Comparison of ENCODE assay signal across 19 cellular contexts in genomic region chr2:15009681-15010080, GRCh38.
DNase-seq lines count a peak whose midpoint lies in the region; ATAC-seq and TF ChIP-seq lines count a peak whose summit lies in the region.
"Had no signal": no experiment of that assay in that cellular context is flagged by ENCODE, and none has a peak within 500 bp of the region (broad histone marks: within the 10 kb centered on the region; RNA-seq: fewer than 3 reads in every experiment).

No MANE protein-coding gene starts in this region.

- no peak overlapping the region for H3K4me3 Mint-ChIP-seq in activated naive CD8-positive, alpha-beta T cell treated with anti-CD3 and anti-CD28 coated beads, Interleukin-2, amount 50 U/mL, for 24 hours
- H3K4me3 Mint-ChIP-seq: CD4-positive, CD25-positive, alpha-beta regulatory T cell; GM23338; T-helper 2 cell treated with Interferon-gamma antibody and Interleukin-4, amounts not matched to agents 5 μg/mL and 100 μg/mL, for 36 hours had no signal

- ATAC-seq in HG03139 (IDR thresholded peaks at IDR 0.05; ENCODE audit: unreplicated experiment): no peak
- no peak for ATAC-seq in activated naive CD8-positive, alpha-beta T cell treated with anti-CD3 and anti-CD28 coated beads, Interleukin-2, amount 50 U/mL, for 24 hours
- ATAC-seq: GM23338 had no signal

- H3K9me3 ChIP-seq in spleen: peaks cover 0 to 34% (median 26%) of the 10 kb centered on the region in 8 donors
- H3K9me3 ChIP-seq: SJCRH30 had no signal

- WGBS in spleen, 5 donors: 71 to 96% (median 78%) methylated on average over 4 of the region's 4 CpGs

- H3K4me1 ChIP-seq in spleen: no peaks in the 10 kb centered on the region
- H3K4me1 ChIP-seq: SJCRH30 had no signal

- no peak overlapping the region for H3K27ac ChIP-seq in spleen
- H3K27ac ChIP-seq: RWPE1, SJCRH30 had no signal

- TF ChIP-seq CTCF in AG10803 (conservative IDR thresholded peaks at IDR 0.05; ENCODE audit: low read length) (no peak), fibroblast of mammary gland (conservative IDR thresholded peaks at IDR 0.05; ENCODE audit: control insufficient read depth, insufficient read depth, low read depth, low read length) (no peak), spleen (IDR thresholded peaks at IDR 0.05 in 8 of 11, conservative IDR thresholded peaks at IDR 0.05 in 3 of 11) (no peak)

- H3K27ac Mint-ChIP-seq in activated naive CD8-positive, alpha-beta T cell treated with anti-CD3 and anti-CD28 coated beads, Interleukin-2, amount 50 U/mL, for 24 hours: no peak overlapping the region
- H3K27ac Mint-ChIP-seq: CD4-positive, CD25-positive, alpha-beta regulatory T cell; GM23338; T-helper 2 cell treated with Interferon-gamma antibody and Interleukin-4, amounts not matched to agents 5 μg/mL and 100 μg/mL, for 36 hours had no signal

- peaks cover 4% of the 10 kb centered on the region for H3K4me1 Mint-ChIP-seq in activated naive CD8-positive, alpha-beta T cell treated with anti-CD3 and anti-CD28 coated beads, Interleukin-2, amount 50 U/mL, for 24 hours

- no peak overlapping the region for H3K4me3 ChIP-seq in AG10803 (ENCODE audit: low read length)
- no peak overlapping the region for H3K4me3 ChIP-seq in fibroblast of mammary gland (ENCODE audit: control insufficient read depth, low read depth, low read length)
- no peak overlapping the region for H3K4me3 ChIP-seq in spleen
- H3K4me3 ChIP-seq: GM12878, GM23338, SJCRH30 had no signal

- peaks cover 23% of the 10 kb centered on the region for H3K9me3 Mint-ChIP-seq in activated naive CD8-positive, alpha-beta T cell treated with anti-CD3 and anti-CD28 coated beads, Interleukin-2, amount 50 U/mL, for 24 hours

- H3K27me3 Mint-ChIP-seq in activated naive CD8-positive, alpha-beta T cell treated with anti-CD3 and anti-CD28 coated beads, Interleukin-2, amount 50 U/mL, for 24 hours: peaks cover 6% of the 10 kb centered on the region
- H3K27me3 Mint-ChIP-seq: CD4-positive, CD25-positive, alpha-beta regulatory T cell had no signal

- no peaks in the 10 kb centered on the region for H3K36me3 Mint-ChIP-seq in activated naive CD8-positive, alpha-beta T cell treated with anti-CD3 and anti-CD28 coated beads, Interleukin-2, amount 50 U/mL, for 24 hours (ENCODE audit: low read depth)
- H3K36me3 Mint-ChIP-seq: CD4-positive, CD25-positive, alpha-beta regulatory T cell had no signal

- H3K27me3 ChIP-seq in spleen (replicated peaks in 1 of 7): no peaks in the 10 kb centered on the region
- H3K27me3 ChIP-seq: SJCRH30 had no signal

- DNase-seq in AG10803 (ENCODE audit: low read depth) (peak; percentile 29), HS-5 (ENCODE audit: low read depth) (peak; percentile 52), NOMO-1 treated with dmso at 0.1 percent for 144 hours (lab: John Stamatoyannopoulos, UW; ENCODE audit: unreplicated experiment) (peak; percentile 3), fibroblast of mammary gland (ENCODE audit: low read depth) (peak; percentile 30), spleen (no peak), SW 1271 (lab: John Stamatoyannopoulos, UW) (no peak)
- DNase-seq in activated naive CD8-positive, alpha-beta T cell treated with anti-CD3 and anti-CD28 coated beads, Interleukin-2, amount 50 U/mL, for 24 hours: no peak
- DNase-seq: CD4-positive, CD25-positive, alpha-beta regulatory T cell; NCI-H1092; NCI-H146; NCI-H2081 treated with DMSO at 0.1 percent for 48 hours; NCI-H510A; NCI-H82; SJCRH30 had no signal

- H3K36me3 ChIP-seq in spleen: no peaks in the 10 kb centered on the region
- H3K36me3 ChIP-seq: SJCRH30 had no signal

- intact Hi-C loops in spleen (cut with DNase I; ENCODE audit: low total_unique reads): no loop called here

- no peak for TF ChIP-seq POLR2A in spleen (IDR thresholded peaks at IDR 0.05)

Comparison
In these comparisons a context has a peak if more than half of its experiments do, and no peak if none do; other contexts are left out.
1. DNase-seq: peak in AG10803 (single experiment), HS-5 (single experiment), NOMO-1 treated with dmso at 0.1 percent for 144 hours (single experiment) and fibroblast of mammary gland (single experiment); none in spleen (single experiment), SW 1271 (0 of 2) and activated naive CD8-positive, alpha-beta T cell treated with anti-CD3 and anti-CD28 coated beads, Interleukin-2, amount 50 U/mL, for 24 hours (single experiment).